ENCODE assay signal across 8 cellular contexts in genomic region chr15:57560976-57561711, GRCh38. TPM values are rescaled to one million over a fixed set of nuclear protein-coding genes. Genes with fewer than 3 reads are reported as not detected.
DNase-seq lines count a peak whose midpoint lies in the region; ATAC-seq and TF ChIP-seq lines count a peak whose summit lies in the region.

No MANE protein-coding gene starts in this region.

- peak; percentile 33 to 58 (median 44) for DNase-seq in CD4-positive, alpha-beta T cell
- DNase-seq in NCI-H526 (lab: John Stamatoyannopoulos, UW) (peak; percentile 35 to 76), lung (ENCODE audit: low spot score) (peak; percentile 73)
- DNase-seq in activated CD4-positive, alpha-beta T cell treated with anti-CD3 and anti-CD28 coated beads, Interleukin-2, amount 50 U/mL, for 1 hour, result peak; percentile 50
- DNase-seq in stimulated activated CD8-positive, alpha-beta memory T cell treated with anti-CD3 and anti-CD28 coated beads, Interleukin-15, amount 100 ng/mL, for 1 hour (ENCODE audit: low read depth), result peak; percentile 41

- no peaks in the 10 kb centered on the region for H3K36me3 Mint-ChIP-seq in CD4-positive, alpha-beta T cell (ENCODE audit: low read depth)
- H3K36me3 Mint-ChIP-seq in dendritic cell treated with granulocyte-macrophage colony-stimulating factor and Interleukin-4, amounts not matched to agents 40 ng/mL and 50 ng/mL, for 4 days (ENCODE audit: low read depth), result no peaks in the 10 kb centered on the region

- H3K27me3 ChIP-seq in CD4-positive, alpha-beta T cell (ENCODE audit: control insufficient read depth, insufficient read depth, low read length), result no peaks in the 10 kb centered on the region
- no peaks in the 10 kb centered on the region for H3K27me3 ChIP-seq in lung (ENCODE audit: control insufficient read depth, insufficient read depth)

- H3K36me3 ChIP-seq in lung (ENCODE audit: control insufficient read depth in 2 of 2, insufficient read depth in 2 of 2, low read length in 2 of 2), result no peaks in the 10 kb centered on the region

- H3K27ac Mint-ChIP-seq in CD4-positive, alpha-beta T cell, result no peak overlapping the region
- peak overlapping the region; percentile 86 for H3K27ac Mint-ChIP-seq in dendritic cell treated with granulocyte-macrophage colony-stimulating factor and Interleukin-4, amounts not matched to agents 40 ng/mL and 50 ng/mL, for 4 days

- peak; percentile 70 for ATAC-seq in CD4-positive, alpha-beta T cell (ENCODE audit: poor library complexity)
- ATAC-seq in GM19328 (IDR thresholded peaks at IDR 0.05; ENCODE audit: unreplicated experiment) (peak; percentile 70), HG03432 (IDR thresholded peaks at IDR 0.05; ENCODE audit: unreplicated experiment) (peak; percentile 72), lung (ENCODE audit: insufficient read depth, low FRiP score) (peak; percentile 87)

- no peak overlapping the region for H3K4me3 ChIP-seq in lung

- POLR2A ChIA-PET in CD4-positive, alpha-beta T cell (lab: Charles Lee), result interaction anchor here (0.9 kb wide), 1 partner anchor 26 kb away, joined by 3 read pairs; no protein-coding TSS in a partner anchor

- H3K4me3 Mint-ChIP-seq in CD4-positive, alpha-beta T cell, result no peak overlapping the region
- H3K4me3 Mint-ChIP-seq in dendritic cell treated with granulocyte-macrophage colony-stimulating factor and Interleukin-4, amounts not matched to agents 40 ng/mL and 50 ng/mL, for 4 days, result peak overlapping the region; percentile 32

- H3K4me1 ChIP-seq in lung (ENCODE audit: control insufficient read depth in 2 of 2, insufficient read depth in 2 of 2, low read length in 2 of 2), result peaks cover 5 to 11% of the 10 kb centered on the region in 2 donors

- H3K9me3 ChIP-seq in CD4-positive, alpha-beta T cell (ENCODE audit: control insufficient read depth, low read length), result no peaks in the 10 kb centered on the region
- H3K9me3 ChIP-seq in lung (ENCODE audit: control insufficient read depth in 2 of 2, insufficient read depth in 1 of 2, low read length in 1 of 2), result no peaks in the 10 kb centered on the region

- intact Hi-C loops in CD4-positive, alpha-beta T cell (cut with DNase I, micrococcal nuclease), result loop anchor here (1.0 to 10.0 kb wide), 10 partner anchors 36 to 621 kb away; partner anchors contain the start of gene ALDH1A2 (in 1 of the 2)
- intact Hi-C loops in dendritic cell treated with granulocyte-macrophage colony-stimulating factor and Interleukin-4, amounts not matched to agents 40 ng/mL and 50 ng/mL, for 4 days (cut with micrococcal nuclease), result loop anchor here (2.0 to 10.0 kb wide), 5 partner anchors 28 to 584 kb away; partner anchors contain the start of gene POLR2M

- no peak overlapping the region for H3K27ac ChIP-seq in CD4-positive, alpha-beta T cell (ENCODE audit: low read depth, low read length)
- H3K27ac ChIP-seq in lung (ENCODE audit: low read depth in 1 of 2, low read length in 1 of 2), result peak overlapping the region in 1 of 2 donors; percentile 81

- no peaks in the 10 kb centered on the region for H3K9me3 Mint-ChIP-seq in CD4-positive, alpha-beta T cell
- H3K9me3 Mint-ChIP-seq in dendritic cell treated with granulocyte-macrophage colony-stimulating factor and Interleukin-4, amounts not matched to agents 40 ng/mL and 50 ng/mL, for 4 days, result no peaks in the 10 kb centered on the region

- peak; percentile 90 for TF ChIP-seq CTCF in CD4-positive, alpha-beta T cell (IDR thresholded peaks at IDR 0.05)
- TF ChIP-seq CTCF in lung (IDR thresholded peaks at IDR 0.05; ENCODE audit: control extremely low read depth, extremely low read depth), result peak; percentile 71

- CTCF ChIA-PET in CD4-positive, alpha-beta T cell (lab: Charles Lee), result interaction anchor here (1.0 to 2.6 kb wide), 6 partner anchors 8 to 319 kb away, joined by 3 to 18 read pairs (median 3); no protein-coding TSS in a partner anchor

- H3K4me1 Mint-ChIP-seq in CD4-positive, alpha-beta T cell (ENCODE audit: low read depth), result peaks cover 36% of the 10 kb centered on the region
- peaks cover 37% of the 10 kb centered on the region for H3K4me1 Mint-ChIP-seq in dendritic cell treated with granulocyte-macrophage colony-stimulating factor and Interleukin-4, amounts not matched to agents 40 ng/mL and 50 ng/mL, for 4 days (ENCODE audit: low read depth)

- H3K27me3 Mint-ChIP-seq in CD4-positive, alpha-beta T cell, result no peaks in the 10 kb centered on the region
- peaks cover 27% of the 10 kb centered on the region for H3K27me3 Mint-ChIP-seq in dendritic cell treated with granulocyte-macrophage colony-stimulating factor and Interleukin-4, amounts not matched to agents 40 ng/mL and 50 ng/mL, for 4 days

- WGBS in lung, 2 donors, result 20 to 33% methylated on average over 9 of the region's 9 CpGs

RNA-seq across cellular contexts. Expression of gene MYZAP, which starts 30.6 kb away (rescaled TPM):
- total RNA-seq in CD4-positive, alpha-beta T cell, result 1 to 10 TPM in 1 of 2 experiments, under 1 TPM in 1; 0.66 to 1.1 TPM
- total RNA-seq in lung, result 10 to 100 TPM in 1 of 2 donors, 1 to 10 TPM in 1; 6.9 to 36.9 TPM
- polyA plus RNA-seq in lung, result 10 to 100 TPM in 1 of 2 donors, 1 to 10 TPM in 1; 9.0 to 14.2 TPM
